ENCODE assay signal across 23 cellular contexts in genomic region chr1:89081005-89081404, GRCh38. TPM values are rescaled to one million over a fixed set of nuclear protein-coding genes. Genes with fewer than 3 reads are reported as not detected.
A peak's percentile ranks its signal among the peaks of the same experiment; 100 is the strongest.
DNase-seq lines count a peak whose midpoint lies in the region; ATAC-seq and TF ChIP-seq lines count a peak whose summit lies in the region.
"Had no signal": no experiment of that assay in that cellular context is flagged by ENCODE, and none has a peak within 500 bp of the region (broad histone marks: within the 10 kb centered on the region; RNA-seq: fewer than 3 reads in every experiment).

No MANE protein-coding gene starts in this region.

- H3K27me3 Mint-ChIP-seq in endothelial cell (ENCODE audit: unreplicated experiment): no peaks in the 10 kb centered on the region
- no peaks in the 10 kb centered on the region for H3K27me3 Mint-ChIP-seq in stimulated activated naive B cell treated with anti-CD40 and anti-IgM and Interleukin-4, amounts not matched to agents 10 μg/mL and 1 μg/mL and 100 μg/mL, for 72 hours
- no peaks in the 10 kb centered on the region for H3K27me3 Mint-ChIP-seq in T-cell
- H3K27me3 Mint-ChIP-seq: CD4-positive, CD25-positive, alpha-beta regulatory T cell; type B pancreatic cell had no signal

- peaks cover 7% of the 10 kb centered on the region for H3K9me3 Mint-ChIP-seq in endothelial cell (ENCODE audit: unreplicated experiment)
- H3K9me3 Mint-ChIP-seq in stimulated activated naive B cell treated with anti-CD40 and anti-IgM and Interleukin-4, amounts not matched to agents 10 μg/mL and 1 μg/mL and 100 μg/mL, for 72 hours: peaks cover 6 to 13% of the 10 kb centered on the region in 2 donors
- peaks cover 0 to 12% (median 9%) of the 10 kb centered on the region in 3 donors for H3K9me3 Mint-ChIP-seq in T-cell
- H3K9me3 Mint-ChIP-seq: type B pancreatic cell had no signal

- no peak overlapping the region for H3K4me3 Mint-ChIP-seq in endothelial cell (ENCODE audit: unreplicated experiment)
- H3K4me3 Mint-ChIP-seq in stimulated activated naive B cell treated with anti-CD40 and anti-IgM and Interleukin-4, amounts not matched to agents 10 μg/mL and 1 μg/mL and 100 μg/mL, for 72 hours: no peak overlapping the region
- no peak overlapping the region for H3K4me3 Mint-ChIP-seq in T-cell
- H3K4me3 Mint-ChIP-seq: CD4-positive, CD25-positive, alpha-beta regulatory T cell; type B pancreatic cell had no signal

- peak overlapping the region; percentile 97 for H3K27ac Mint-ChIP-seq in endothelial cell (ENCODE audit: unreplicated experiment)
- H3K27ac Mint-ChIP-seq in stimulated activated naive B cell treated with anti-CD40 and anti-IgM and Interleukin-4, amounts not matched to agents 10 μg/mL and 1 μg/mL and 100 μg/mL, for 72 hours: peak overlapping the region; percentile 2
- no peak overlapping the region for H3K27ac Mint-ChIP-seq in T-cell
- H3K27ac Mint-ChIP-seq: activated naive CD4-positive, alpha-beta T cell treated with anti-CD3 and anti-CD28 coated beads, Interleukin-2, amount 50 U/mL, for 72 hours; CD4-positive, CD25-positive, alpha-beta regulatory T cell; type B pancreatic cell had no signal

- POLR2A ChIA-PET in T-cell (lab: Charles Lee): no interaction called here

- no peak for TF ChIP-seq POLR2A in heart left ventricle (IDR thresholded peaks at IDR 0.05)

- peaks cover 0 to 11% (median 0%) of the 10 kb centered on the region in 12 donors for H3K9me3 ChIP-seq in heart left ventricle
- H3K9me3 ChIP-seq: A549, body of pancreas had no signal

- H3K36me3 ChIP-seq in heart left ventricle: no peaks in the 10 kb centered on the region
- H3K36me3 ChIP-seq: left lung had no signal

- peaks cover 12% of the 10 kb centered on the region for H3K36me3 Mint-ChIP-seq in endothelial cell (ENCODE audit: low read depth, unreplicated experiment)
- H3K36me3 Mint-ChIP-seq in stimulated activated naive B cell treated with anti-CD40 and anti-IgM and Interleukin-4, amounts not matched to agents 10 μg/mL and 1 μg/mL and 100 μg/mL, for 72 hours: peaks cover 2 to 4% of the 10 kb centered on the region in 2 donors
- peaks cover 3% of the 10 kb centered on the region for H3K36me3 Mint-ChIP-seq in T-cell
- H3K36me3 Mint-ChIP-seq: type B pancreatic cell had no signal

- intact Hi-C loops in heart left ventricle (cut with DNase I): loop anchor here in 6 of 10 donors (5.0 to 10.0 kb wide), 4 partner anchors 84 to 374 kb away; partner anchors contain the start of gene GBP4 (in 1 of the 6)
- intact Hi-C loops in Right ventricle myocardium superior (cut with DNase I): loop anchor here (10.0 kb wide), 2 partner anchors 274 to 374 kb away; no protein-coding TSS in a partner anchor

- peaks cover 0 to 16% (median 0%) of the 10 kb centered on the region in 12 donors for H3K4me1 ChIP-seq in heart left ventricle
- H3K4me1 ChIP-seq: A549, body of pancreas, foreskin keratinocyte had no signal

- ATAC-seq in heart left ventricle (peak in 1 of 4 donors; percentile 72), Right ventricle myocardium superior (ENCODE audit: poor library complexity) (no peak), HG03095 (IDR thresholded peaks at IDR 0.05; ENCODE audit: unreplicated experiment) (peak; percentile 69), T-cell (replicated peaks in 1 of 4) (no peak), HG02938 (IDR thresholded peaks at IDR 0.05; ENCODE audit: unreplicated experiment) (no peak)
- ATAC-seq in stimulated activated naive B cell treated with anti-CD40 and anti-IgM and Interleukin-4, amounts not matched to agents 10 μg/mL and 1 μg/mL and 100 μg/mL, for 72 hours (replicated peaks): peak; percentile 79 to 98
- ATAC-seq: A549; activated naive CD4-positive, alpha-beta T cell treated with anti-CD3 and anti-CD28 coated beads, Interleukin-2, amount 50 U/mL, for 72 hours; body of pancreas; foreskin keratinocyte; left lung had no signal

- peaks cover 10% of the 10 kb centered on the region for H3K4me1 Mint-ChIP-seq in endothelial cell (ENCODE audit: unreplicated experiment)
- H3K4me1 Mint-ChIP-seq in stimulated activated naive B cell treated with anti-CD40 and anti-IgM and Interleukin-4, amounts not matched to agents 10 μg/mL and 1 μg/mL and 100 μg/mL, for 72 hours: peaks cover 6 to 7% of the 10 kb centered on the region in 2 donors
- peaks cover 0 to 6% (median 0%) of the 10 kb centered on the region in 3 donors for H3K4me1 Mint-ChIP-seq in T-cell
- H3K4me1 Mint-ChIP-seq: CD4-positive, CD25-positive, alpha-beta regulatory T cell had no signal

- H3K4me3 ChIP-seq in heart left ventricle: no peak overlapping the region
- H3K4me3 ChIP-seq: A549, body of pancreas, coronary artery, left lung had no signal

- peak overlapping the region in 10 of 12 donors; percentile 8 to 72 (median 50) for H3K27ac ChIP-seq in heart left ventricle
- H3K27ac ChIP-seq: A549, body of pancreas, coronary artery, foreskin keratinocyte had no signal

- WGBS in heart left ventricle, 4 donors: 54 to 63% (median 57%) methylated on average over 3 of the region's 3 CpGs

- H3K27me3 ChIP-seq in heart left ventricle: no peaks in the 10 kb centered on the region
- H3K27me3 ChIP-seq: body of pancreas, left lung had no signal

- CTCF ChIA-PET in T-cell (lab: Charles Lee): interaction anchor here in 1 of 2 donors (0.6 to 1.9 kb wide), 4 partner anchors 12 to 148 kb away, joined by 3 to 5 read pairs (median 4); no protein-coding TSS in a partner anchor

- TF ChIP-seq CTCF in heart left ventricle (IDR thresholded peaks at IDR 0.05): no peak
- no peak for TF ChIP-seq CTCF in endothelial cell (IDR thresholded peaks at IDR 0.05; ENCODE audit: unreplicated experiment)

- no peak for DNase-seq in heart left ventricle
- no peak for DNase-seq in Right ventricle myocardium superior
- DNase-seq in endothelial cell (ENCODE audit: low spot score): no peak
- peak; percentile 49 for DNase-seq in stimulated activated naive B cell treated with anti-CD40 and anti-IgM and Interleukin-4, amounts not matched to agents 10 μg/mL and 1 μg/mL and 100 μg/mL, for 72 hours
- DNase-seq in kidney tubule cell (ENCODE audit: low spot score): no peak
- no peak for DNase-seq in T-cell
- DNase-seq: activated CD4-positive, alpha-beta T cell treated with anti-CD3 and anti-CD28 coated beads, Interleukin-2, amount 50 U/mL, for 48 hours; activated T-cell treated with anti-CD3 and anti-CD28 coated beads, Interleukin-2, amount 50 U/mL, for 48 hours; body of pancreas; CD4-positive, CD25-positive, alpha-beta regulatory T cell; DMS53; foreskin keratinocyte; left lung; NCI-H2107; NCI-H526; stimulated activated CD4-positive, alpha-beta T cell treated with anti-CD3 and anti-CD28 coated beads, Interleukin-15, amount 100 ng/mL, for 24 hours; stimulated activated naive CD4-positive, alpha-beta T cell treated with Interleukin-2 at 50 U/mL for 16 hours had no signal

RNA-seq across cellular contexts. Expression of gene GBP1, which starts 16.0 kb away (rescaled TPM):
- total RNA-seq in heart left ventricle: 100 to 1,000 TPM in 1 of 9 donors, 10 to 100 TPM in 2, 1 to 10 TPM in 6; 3.6 to 170 (median 6.4) TPM
- polyA plus RNA-seq in heart left ventricle: 1 to 10 TPM; 4.5 to 5.8 TPM
- 5.7 TPM for total RNA-seq in Right ventricle myocardium superior
- 9.9 TPM for total RNA-seq in endothelial cell (ENCODE audit: unreplicated experiment)
- 10 to 100 TPM; 29.5 to 57.8 (median 53.5) TPM for total RNA-seq in T-cell

RNA-seq across cellular contexts. Expression of gene GBP2, which starts 44.9 kb away (rescaled TPM):
- total RNA-seq in heart left ventricle (10 to 100 TPM in 8 of 9 donors, 1 to 10 TPM in 1; 6.4 to 86.8 (median 10.9) TPM), Right ventricle myocardium superior (11.1 TPM), endothelial cell (ENCODE audit: unreplicated experiment) (0.36 TPM), T-cell (100 to 1,000 TPM in 4 of 5 donors, 10 to 100 TPM in 1; 82.2 to 226 (median 186) TPM)
- 10 to 100 TPM in 1 of 2 donors, 1 to 10 TPM in 1; 9.9 to 25.1 TPM for polyA plus RNA-seq in heart left ventricle

RNA-seq across cellular contexts. Expression of gene GBP3, which starts 58.3 kb away (rescaled TPM):
- total RNA-seq in heart left ventricle (10 to 100 TPM in 2 of 9 donors, 1 to 10 TPM in 7; 1.2 to 30.1 (median 6.1) TPM), Right ventricle myocardium superior (6.6 TPM), endothelial cell (ENCODE audit: unreplicated experiment) (0.36 TPM), T-cell (10 to 100 TPM; 26.7 to 52.0 (median 39.2) TPM)
- polyA plus RNA-seq in heart left ventricle: 1 to 10 TPM; 2.4 to 4.0 TPM

Comparison
In these comparisons a context has a peak if more than half of its experiments do, and no peak if none do; other contexts are left out.
1. ATAC-seq: peak in HG03095 (single experiment) and stimulated activated naive B cell treated with anti-CD40 and anti-IgM and Interleukin-4, amounts not matched to agents 10 μg/mL and 1 μg/mL and 100 μg/mL, for 72 hours (2 of 2); none in Right ventricle myocardium superior (single experiment), T-cell (0 of 4) and HG02938 (single experiment).
2. H3K27ac Mint-ChIP-seq: peak in endothelial cell (single experiment) and stimulated activated naive B cell treated with anti-CD40 and anti-IgM and Interleukin-4, amounts not matched to agents 10 μg/mL and 1 μg/mL and 100 μg/mL, for 72 hours (single experiment); none in T-cell (0 of 2).